ENCODE assay signal across 8 cellular contexts in genomic region chr5:172773481-172774469, GRCh38. TPM values are rescaled to one million over a fixed set of nuclear protein-coding genes. Genes with fewer than 3 reads are reported as not detected.
DNase-seq lines count a peak whose midpoint lies in the region; ATAC-seq and TF ChIP-seq lines count a peak whose summit lies in the region.
"Had no signal": no experiment of that assay in that cellular context is flagged by ENCODE, and none has a peak within 500 bp of the region (broad histone marks: within the 10 kb centered on the region; RNA-seq: fewer than 3 reads in every experiment).

No MANE protein-coding gene starts in this region.

- DNase-seq in HFFc6 = no peak
- DNase-seq in hepatocyte (ENCODE audit: low spot score) = peak; percentile 29
- DNase-seq: NCI-H2107 had no signal

- H3K9me3 Mint-ChIP-seq in HFFc6 = peaks cover 19% of the 10 kb centered on the region
- no peaks in the 10 kb centered on the region for H3K9me3 Mint-ChIP-seq in activated naive CD8-positive, alpha-beta T cell (ENCODE audit: low read depth)
- H3K9me3 Mint-ChIP-seq in stimulated activated naive CD8-positive, alpha-beta T cell treated with anti-CD3 and anti-CD28 coated beads, Interleukin-15, Interleukin-2, amounts not matched to agents 100 ng/mL and 50 ng/mL, for 24 hours = no peaks in the 10 kb centered on the region

- peaks cover 18% of the 10 kb centered on the region for H4K20me1 ChIP-seq in hepatocyte (ENCODE audit: insufficient read depth, poor library complexity, severe bottlenecking)

- no peaks in the 10 kb centered on the region for H3K27me3 ChIP-seq in hepatocyte

- peaks cover 55% of the 10 kb centered on the region for H3K4me1 ChIP-seq in hepatocyte (ENCODE audit: insufficient read depth)

- H3K9me3 ChIP-seq in hepatocyte (ENCODE audit: low read depth) = no peaks in the 10 kb centered on the region

- H3K27me3 Mint-ChIP-seq in HFFc6 (ENCODE audit: insufficient read depth) = peaks cover 21% of the 10 kb centered on the region
- no peaks in the 10 kb centered on the region for H3K27me3 Mint-ChIP-seq in activated naive CD8-positive, alpha-beta T cell
- no peaks in the 10 kb centered on the region for H3K27me3 Mint-ChIP-seq in stimulated activated naive CD8-positive, alpha-beta T cell treated with anti-CD3 and anti-CD28 coated beads, Interleukin-15, Interleukin-2, amounts not matched to agents 100 ng/mL and 50 ng/mL, for 24 hours

- WGBS in hepatocyte (ENCODE audit: low lambda C conversion rate, missing lambda C conversion rate) = 88% methylated on average over 11 of the region's 11 CpGs

- H3K27ac ChIP-seq in hepatocyte = peak overlapping the region; percentile 99

- peaks cover 73% of the 10 kb centered on the region for H3K4me1 Mint-ChIP-seq in HFFc6 (ENCODE audit: low read depth)
- H3K4me1 Mint-ChIP-seq in activated naive CD8-positive, alpha-beta T cell (ENCODE audit: low read depth) = peaks cover 68% of the 10 kb centered on the region
- H3K4me1 Mint-ChIP-seq in stimulated activated naive CD8-positive, alpha-beta T cell treated with anti-CD3 and anti-CD28 coated beads, Interleukin-15, Interleukin-2, amounts not matched to agents 100 ng/mL and 50 ng/mL, for 24 hours (ENCODE audit: low read depth) = peaks cover 79% of the 10 kb centered on the region

- H3K4me3 ChIP-seq in hepatocyte = no peak overlapping the region

- H2AFZ ChIP-seq in hepatocyte = no peak overlapping the region

- peaks cover 16% of the 10 kb centered on the region for H3K36me3 Mint-ChIP-seq in HFFc6 (ENCODE audit: low read depth)
- H3K36me3 Mint-ChIP-seq in activated naive CD8-positive, alpha-beta T cell = peaks cover under 1% of the 10 kb centered on the region
- H3K36me3 Mint-ChIP-seq in stimulated activated naive CD8-positive, alpha-beta T cell treated with anti-CD3 and anti-CD28 coated beads, Interleukin-15, Interleukin-2, amounts not matched to agents 100 ng/mL and 50 ng/mL, for 24 hours (ENCODE audit: low read depth) = peaks cover 14% of the 10 kb centered on the region

- no peaks in the 10 kb centered on the region for H3K9me2 ChIP-seq in hepatocyte (replicated peaks; ENCODE audit: insufficient read depth)

- H3K27ac Mint-ChIP-seq in HFFc6 = peak overlapping the region; percentile 99
- peak overlapping the region; percentile 73 for H3K27ac Mint-ChIP-seq in activated naive CD8-positive, alpha-beta T cell
- H3K27ac Mint-ChIP-seq in stimulated activated naive CD8-positive, alpha-beta T cell treated with anti-CD3 and anti-CD28 coated beads, Interleukin-15, Interleukin-2, amounts not matched to agents 100 ng/mL and 50 ng/mL, for 24 hours = peak overlapping the region; percentile 46

- peaks cover 20% of the 10 kb centered on the region for H3K79me2 ChIP-seq in hepatocyte

- H3K4me3 Mint-ChIP-seq in HFFc6 = peak overlapping the region; percentile 99
- H3K4me3 Mint-ChIP-seq in activated naive CD8-positive, alpha-beta T cell = peak overlapping the region; percentile 89
- H3K4me3 Mint-ChIP-seq in stimulated activated naive CD8-positive, alpha-beta T cell treated with anti-CD3 and anti-CD28 coated beads, Interleukin-15, Interleukin-2, amounts not matched to agents 100 ng/mL and 50 ng/mL, for 24 hours = peak overlapping the region; percentile 60

- ATAC-seq in GM21423 (IDR thresholded peaks at IDR 0.05; ENCODE audit: unreplicated experiment) = no peak
- ATAC-seq in GM19023 (IDR thresholded peaks at IDR 0.05; ENCODE audit: unreplicated experiment) = no peak
- ATAC-seq in HG02840 (IDR thresholded peaks at IDR 0.05; ENCODE audit: low FRiP score, unreplicated experiment) = no peak

- no peak overlapping the region for H3K4me2 ChIP-seq in hepatocyte

- H3K36me3 ChIP-seq in hepatocyte (replicated peaks; ENCODE audit: insufficient read depth, low read depth) = no peaks in the 10 kb centered on the region

- TF ChIP-seq CTCF in HFFc6 (IDR thresholded peaks at IDR 0.05) (no peak), hepatocyte (IDR thresholded peaks at IDR 0.05; ENCODE audit: poor library complexity) (no peak)

RNA-seq across cellular contexts. Expression of gene DUSP1, which starts 2.8 kb away (rescaled TPM):
- 100 to 1,000 TPM; 213 to 319 (median 307) TPM for total RNA-seq in HFFc6 (2021; fragmentation: NEBNext Ultra II Directional; extraction: Animal tissue kit (Norgen Biotek cat#: 25700))
- total RNA-seq in hepatocyte = 537 and 547 TPM in 2 replicates
- polyA plus RNA-seq in hepatocyte = 583 and 682 TPM in 2 replicates

Comparison
In these comparisons a context has a peak if more than half of its experiments do, and no peak if none do; other contexts are left out.
1. H3K27ac Mint-ChIP-seq: peak in every context shown above with its lines; median percentile 99 in HFFc6; 73 in activated naive CD8-positive, alpha-beta T cell; 46 in stimulated activated naive CD8-positive, alpha-beta T cell treated with anti-CD3 and anti-CD28 coated beads, Interleukin-15, Interleukin-2, amounts not matched to agents 100 ng/mL and 50 ng/mL, for 24 hours.